19 cellular contexts compared by ENCODE assay signal in the genomic region with DNA sequence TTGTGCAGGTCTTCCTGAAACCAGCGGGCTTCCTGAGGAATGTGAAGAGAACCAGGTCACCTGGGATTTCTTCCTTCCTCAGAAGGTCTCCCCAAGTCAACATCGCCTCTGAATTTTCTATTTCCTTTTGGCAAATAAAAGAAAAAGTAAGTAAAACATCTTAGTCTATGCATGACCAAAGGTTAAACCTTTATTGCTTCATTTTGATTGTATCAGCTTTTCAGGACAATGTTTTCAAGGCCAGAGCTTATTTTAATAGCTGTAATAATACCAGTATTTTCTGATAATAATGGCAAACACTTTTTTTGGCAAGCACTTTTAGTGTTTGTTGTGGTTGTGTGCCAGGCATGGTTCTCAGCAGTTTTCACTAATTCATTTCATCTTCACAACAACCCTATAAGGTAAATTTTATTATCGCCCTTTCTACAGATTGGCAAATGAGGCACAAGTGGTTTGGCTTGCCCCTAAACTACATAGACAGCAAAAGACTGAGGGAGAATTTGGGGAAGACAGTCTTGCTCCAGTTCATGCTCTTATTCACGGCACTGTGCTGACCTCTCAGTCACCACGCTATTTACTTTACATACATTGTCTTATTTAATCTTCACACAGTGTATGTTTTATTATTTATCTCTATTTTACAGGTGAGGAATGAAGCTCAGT.
A peak's percentile ranks its signal among the peaks of the same experiment; 100 is the strongest.
DNase-seq lines count a peak whose midpoint lies in the region; ATAC-seq, FAIRE-seq and TF ChIP-seq lines count a peak whose summit lies in the region.
"Had no signal": no experiment of that assay in that cellular context is flagged by ENCODE, and none has a peak within 500 bp of the region (broad histone marks: within the 10 kb centered on the region; RNA-seq: fewer than 3 reads in every experiment).

No MANE protein-coding gene starts in this region.

- TF ChIP-seq POLR2A in body of pancreas (IDR thresholded peaks at IDR 0.05): no peak

- H3K9me3 ChIP-seq in body of pancreas (no peaks in the 10 kb centered on the region), pancreas (no peaks in the 10 kb centered on the region)
- H3K9me3 ChIP-seq: BE2C, MG63 had no signal

- H3K27ac ChIP-seq in body of pancreas (peak overlapping the region; percentile 14 to 80 (median 69)), pancreas (peak overlapping the region in 3 of 4 donors; percentile 29 to 60 (median 59))
- H3K27ac ChIP-seq: PC-9 had no signal

- H3K36me3 ChIP-seq in body of pancreas (replicated peaks in 1 of 2; ENCODE audit: insufficient read depth in 1 of 2, low read depth in 2 of 2) (no peaks in the 10 kb centered on the region), pancreas (no peaks in the 10 kb centered on the region)
- H3K36me3 ChIP-seq: BE2C, MG63 had no signal

- H3K27me3 ChIP-seq in body of pancreas: no peaks in the 10 kb centered on the region
- no peaks in the 10 kb centered on the region for H3K27me3 ChIP-seq in pancreas
- H3K27me3 ChIP-seq: BE2C, MG63 had no signal

- H3K4me3 ChIP-seq in LNCaP clone FGC (ENCODE audit: low read depth, low read length) (no peak overlapping the region), body of pancreas (no peak overlapping the region), pancreas (no peak overlapping the region)
- H3K4me3 ChIP-seq: MG63, PC-9 had no signal

- no peak for FAIRE-seq in pancreas (lab: Jason Lieb, UNC)
- FAIRE-seq: HTR-8/SVneo had no signal

- H3K4me1 ChIP-seq in body of pancreas (peaks cover 26% of the 10 kb centered on the region), pancreas (peaks cover 0 to 14% (median 6%) of the 10 kb centered on the region in 3 donors)

- TF ChIP-seq CTCF in LNCaP clone FGC (IDR thresholded peaks at IDR 0.05; ENCODE audit: control insufficient read depth, extremely low read depth, insufficient read depth) (no peak), body of pancreas (IDR thresholded peaks at IDR 0.05) (no peak), pancreas (IDR thresholded peaks at IDR 0.05) (no peak)

- intact Hi-C loops in body of pancreas (cut with DNase I) (no loop called here), pancreas (cut with DNase I) (no loop called here)

- peak; percentile 88 for ATAC-seq in body of pancreas
- ATAC-seq in pancreas: peak; percentile 80 to 87 (median 86)
- no peak for ATAC-seq in GM18519 (IDR thresholded peaks at IDR 0.05; ENCODE audit: low FRiP score, unreplicated experiment)

- 22 to 24% methylated on average over 5 of the region's 5 CpGs for WGBS in body of pancreas, 2 donors
- 18 to 20% methylated on average over 5 of the region's 5 CpGs for WGBS in pancreas, 2 donors

- DNase-seq in LNCaP clone FGC (ENCODE audit: low read depth) (peak; percentile 69), body of pancreas (peak; percentile 24 to 53 (median 34)), lung microvascular endothelial cell (ENCODE audit: low read depth in 2 of 2) (peak; percentile 43 to 75), pancreas (peak in 2 of 6 donors; percentile 31 to 42), GM19240 (ENCODE audit: insufficient read length, low spot score) (no peak)
- no peak for DNase-seq in activated T-cell treated with anti-CD3 and anti-CD28 coated beads, Interleukin-2, amount 50 U/mL, for 1 hour
- DNase-seq: BE2C; CD4-positive, alpha-beta memory T cell; DND-41; GF-D8; KBM-7; MG63; NCI-H1105; NCI-H187; NCI-H446 treated with DMSO at 0.1 percent for 48 hours; NCI-H748 treated with DMSO at 0.1 percent for 48 hours had no signal

Comparison
In these comparisons a context has a peak if more than half of its experiments do, and no peak if none do; other contexts are left out.
1. DNase-seq: peak in LNCaP clone FGC (single experiment), body of pancreas (4 of 4) and lung microvascular endothelial cell (2 of 2); none in GM19240 (single experiment) and activated T-cell treated with anti-CD3 and anti-CD28 coated beads, Interleukin-2, amount 50 U/mL, for 1 hour (single experiment).